ENCODE assay signal across 21 cellular contexts in the genomic region with DNA sequence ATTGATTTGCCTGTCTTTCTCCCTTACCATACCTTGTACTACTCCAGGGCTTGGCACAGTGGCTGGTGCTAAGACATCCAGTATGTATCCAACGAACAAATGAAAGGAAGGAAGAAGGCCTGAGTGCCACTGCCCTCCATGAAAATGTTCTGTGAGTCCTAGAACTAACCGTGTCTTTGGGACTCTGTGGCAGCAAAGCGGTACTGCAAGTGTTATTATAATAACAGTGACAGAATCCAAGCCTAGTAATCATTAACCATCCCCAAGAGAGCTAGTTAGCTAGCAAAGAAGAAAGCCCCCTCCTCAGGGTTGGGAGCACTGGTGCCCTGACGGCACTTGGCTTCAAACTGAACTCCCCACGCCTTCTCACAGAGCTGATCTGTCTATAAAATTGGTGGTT.
"Had no signal": no experiment of that assay in that cellular context is flagged by ENCODE, and none has a peak within 500 bp of the region (broad histone marks: within the 10 kb centered on the region; RNA-seq: fewer than 3 reads in every experiment).

No MANE protein-coding gene starts in this region.

- H3K27ac ChIP-seq: psoas muscle, right atrium auricular region, stomach, transverse colon, uterus had no signal

- H3K36me3 Mint-ChIP-seq: activated naive CD4-positive, alpha-beta T cell treated with anti-CD3 and anti-CD28 coated beads, Interleukin-2, amount 50 U/mL, for 24 hours; brain; naive B cell had no signal

- H3K9me3 Mint-ChIP-seq: activated naive CD4-positive, alpha-beta T cell treated with anti-CD3 and anti-CD28 coated beads, Interleukin-2, amount 50 U/mL, for 24 hours; activated T-helper 1 cell treated with anti-CD3 and anti-CD28 coated beads, Interleukin-12 subunit alpha, Interleukin-12 subunit beta, Interleukin-2, Interleukin-4 antibody, amounts not matched to agents 30 ng/mL and 10 ng/mL and 1 ng/mL, durations not matched to agents 14 hours and 24 hours and 36 hours had no signal

- H3K9me3 ChIP-seq: psoas muscle, right atrium auricular region, transverse colon, uterus had no signal

- DNase-seq: activated CD4-positive, alpha-beta T cell treated with anti-CD3 and anti-CD28 coated beads, Interleukin-2, amount 10 ng/mL, durations not matched to agents 24 days and 14 days; activated CD8-positive, alpha-beta T cell treated with anti-CD3 and anti-CD28 coated beads, Interleukin-2, amount 10 ng/mL, durations not matched to agents 7 days and 5 days; activated gamma-delta T cell; anterior cingulate cortex; effector CD4-positive, alpha-beta T cell; foreskin melanocyte; islet precursor cell; left cardiac atrium; naive B cell; psoas muscle; stimulated activated CD4-positive, alpha-beta T cell treated with anti-CD3 and anti-CD28 coated beads, Interleukin-1b, Interleukin-23, amount 100 ng/mL, for 48 hours; stomach; T-helper 2 cell; transverse colon; uterus had no signal

- H3K4me3 Mint-ChIP-seq: activated CD4-positive, alpha-beta T cell treated with anti-CD3 and anti-CD28 coated beads, Interleukin-2, amount 10 ng/mL, durations not matched to agents 24 days and 14 days; activated CD8-positive, alpha-beta T cell treated with anti-CD3 and anti-CD28 coated beads, Interleukin-2, amount 10 ng/mL, durations not matched to agents 7 days and 5 days; activated naive CD4-positive, alpha-beta T cell treated with anti-CD3 and anti-CD28 coated beads, Interleukin-2, amount 50 U/mL, for 24 hours; activated T-helper 1 cell treated with anti-CD3 and anti-CD28 coated beads, Interleukin-12 subunit alpha, Interleukin-12 subunit beta, Interleukin-2, Interleukin-4 antibody, amounts not matched to agents 30 ng/mL and 10 ng/mL and 1 ng/mL, durations not matched to agents 14 hours and 24 hours and 36 hours; brain; naive B cell had no signal

- H3K4me1 Mint-ChIP-seq: activated CD4-positive, alpha-beta T cell treated with anti-CD3 and anti-CD28 coated beads, Interleukin-2, amount 10 ng/mL, durations not matched to agents 24 days and 14 days; activated naive CD4-positive, alpha-beta T cell treated with anti-CD3 and anti-CD28 coated beads, Interleukin-2, amount 50 U/mL, for 24 hours; naive B cell had no signal

- H3K27me3 Mint-ChIP-seq: activated CD4-positive, alpha-beta T cell treated with anti-CD3 and anti-CD28 coated beads, Interleukin-2, amount 10 ng/mL, durations not matched to agents 24 days and 14 days; activated naive CD4-positive, alpha-beta T cell treated with anti-CD3 and anti-CD28 coated beads, Interleukin-2, amount 50 U/mL, for 24 hours had no signal

- H3K4me1 ChIP-seq: psoas muscle, right atrium auricular region, stomach, transverse colon, uterus had no signal

- H3K27ac Mint-ChIP-seq: activated CD4-positive, alpha-beta T cell treated with anti-CD3 and anti-CD28 coated beads, Interleukin-2, amount 10 ng/mL, durations not matched to agents 24 days and 14 days; activated CD8-positive, alpha-beta T cell treated with anti-CD3 and anti-CD28 coated beads, Interleukin-2, amount 10 ng/mL, durations not matched to agents 7 days and 5 days; activated naive CD4-positive, alpha-beta T cell treated with anti-CD3 and anti-CD28 coated beads, Interleukin-2, amount 50 U/mL, for 24 hours; activated T-helper 1 cell treated with anti-CD3 and anti-CD28 coated beads, Interleukin-12 subunit alpha, Interleukin-12 subunit beta, Interleukin-2, Interleukin-4 antibody, amounts not matched to agents 30 ng/mL and 10 ng/mL and 1 ng/mL, durations not matched to agents 14 hours and 24 hours and 36 hours; naive B cell had no signal

- H3K4me3 ChIP-seq: lung, psoas muscle, right atrium auricular region, stomach, transverse colon, uterus had no signal

- H3K36me3 ChIP-seq: right atrium auricular region, stomach, transverse colon, uterus had no signal

- ATAC-seq: activated CD4-positive, CD25-positive, alpha-beta regulatory T cell treated with anti-CD3 and anti-CD28 coated beads, Interleukin-2, amount 50 U/mL, for 24 hours; activated CD8-positive, alpha-beta T cell treated with anti-CD3 and anti-CD28 coated beads, Interleukin-2, amount 10 ng/mL, durations not matched to agents 7 days and 5 days; left cardiac atrium; psoas muscle had no signal

- H3K27me3 ChIP-seq: right atrium auricular region, transverse colon, uterus had no signal
